ENCODE assay signal across 15 cellular contexts in the genomic region with DNA sequence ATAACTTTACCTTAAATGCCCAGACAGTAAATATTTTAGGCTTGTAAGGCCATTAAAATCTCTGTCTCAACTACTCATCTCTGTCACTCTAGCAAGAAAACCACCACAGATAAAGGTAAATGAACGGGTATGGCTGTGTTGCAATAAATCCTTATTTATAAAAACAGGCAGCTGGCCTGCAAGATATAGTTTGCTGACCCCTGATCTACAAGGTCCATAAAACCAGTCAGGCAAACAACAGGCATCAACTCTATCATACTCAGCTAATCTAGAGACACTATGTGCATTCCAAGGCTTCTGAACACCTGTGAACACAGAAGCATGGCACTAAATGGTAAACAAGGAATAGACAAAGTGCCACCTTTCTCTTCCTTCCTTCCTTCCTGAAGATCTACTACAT. TPM values are rescaled to one million over a fixed set of nuclear protein-coding genes. Genes with fewer than 3 reads are reported as not detected.
DNase-seq lines count a peak whose midpoint lies in the region; ATAC-seq, FAIRE-seq and TF ChIP-seq lines count a peak whose summit lies in the region.
"Had no signal": no experiment of that assay in that cellular context is flagged by ENCODE, and none has a peak within 500 bp of the region (broad histone marks: within the 10 kb centered on the region; RNA-seq: fewer than 3 reads in every experiment).

No MANE protein-coding gene starts in this region.

- H3K9me3 ChIP-seq in hepatocyte (ENCODE audit: low read depth): no peaks in the 10 kb centered on the region
- H3K9me3 ChIP-seq in small intestine (ENCODE audit: control insufficient read depth, low read depth): no peaks in the 10 kb centered on the region

- no peaks in the 10 kb centered on the region for H3K36me3 ChIP-seq in hepatocyte (replicated peaks; ENCODE audit: insufficient read depth, low read depth)
- no peaks in the 10 kb centered on the region for H3K36me3 ChIP-seq in small intestine (ENCODE audit: control insufficient read depth in 2 of 2, insufficient read depth in 2 of 2, low read length in 2 of 2)

- no peak overlapping the region for H2AFZ ChIP-seq in hepatocyte
- H2AFZ ChIP-seq: GM23338 had no signal

- peak; percentile 15 for DNase-seq in HuH-7 (ENCODE audit: low spot score)
- DNase-seq in hepatocyte (ENCODE audit: low spot score): peak; percentile 18
- peak; percentile 51 for DNase-seq in small intestine
- DNase-seq in chondrocyte (ENCODE audit: low spot score): no peak
- no peak for DNase-seq in NCI-H187 (lab: John Stamatoyannopoulos, UW)
- DNase-seq in effector memory CD8-positive, alpha-beta T cell: no peak
- DNase-seq: Calu3; CD4-positive, CD25-positive, alpha-beta regulatory T cell; DMS 273 treated with DMSO at 0.1 percent for 48 hours; H7 had no signal

- no peaks in the 10 kb centered on the region for H3K36me3 Mint-ChIP-seq in chondrocyte (ENCODE audit: low read depth)
- peaks cover 6% of the 10 kb centered on the region for H3K36me3 Mint-ChIP-seq in effector memory CD8-positive, alpha-beta T cell (ENCODE audit: insufficient read depth)

- H3K4me3 ChIP-seq in hepatocyte (no peak overlapping the region), small intestine (ENCODE audit: low read depth in 1 of 2, low read length in 2 of 2) (no peak overlapping the region)
- H3K4me3 ChIP-seq: GM23338 had no signal

- 72% methylated on average over 1 of the region's 1 CpG for WGBS in hepatocyte (ENCODE audit: low lambda C conversion rate, missing lambda C conversion rate)
- WGBS in small intestine, 3 donors: 27 to 65% (median 29%) methylated on average over 1 of the region's 1 CpG

- H3K79me2 ChIP-seq in hepatocyte: peaks cover 85% of the 10 kb centered on the region

- H3K27ac ChIP-seq in C4-2B: peak overlapping the region; percentile 49; the same call in 1 of the 2 replicates
- H3K27ac ChIP-seq in hepatocyte: peak overlapping the region; percentile 9
- H3K27ac ChIP-seq in small intestine (ENCODE audit: low read depth in 1 of 2, low read length in 1 of 2): no peak overlapping the region

- no peak for FAIRE-seq in small intestine (lab: Jason Lieb, UNC)
- FAIRE-seq: A204.1, GM18507 had no signal

- H3K4me3 Mint-ChIP-seq in chondrocyte (ENCODE audit: unreplicated experiment): no peak overlapping the region
- H3K4me3 Mint-ChIP-seq in effector memory CD8-positive, alpha-beta T cell: no peak overlapping the region
- H3K4me3 Mint-ChIP-seq: B cell; CD4-positive, CD25-positive, alpha-beta regulatory T cell; GM23338 had no signal

- TF ChIP-seq CTCF in C4-2B (conservative IDR thresholded peaks at IDR 0.05) (no peak), hepatocyte (IDR thresholded peaks at IDR 0.05; ENCODE audit: poor library complexity) (no peak), chondrocyte (IDR thresholded peaks at IDR 0.05) (no peak)

- H3K27ac Mint-ChIP-seq in chondrocyte (ENCODE audit: unreplicated experiment): no peak overlapping the region
- peak overlapping the region in 1 of 2 donors; percentile 11 for H3K27ac Mint-ChIP-seq in effector memory CD8-positive, alpha-beta T cell
- H3K27ac Mint-ChIP-seq: B cell; CD4-positive, CD25-positive, alpha-beta regulatory T cell; GM23338 had no signal

- no peaks in the 10 kb centered on the region for H3K4me1 Mint-ChIP-seq in chondrocyte (ENCODE audit: low read depth)
- peaks cover 24 to 26% of the 10 kb centered on the region in 2 donors for H3K4me1 Mint-ChIP-seq in effector memory CD8-positive, alpha-beta T cell (ENCODE audit: low read depth in 2 of 2)
- H3K4me1 Mint-ChIP-seq: GM23338 had no signal

- H3K9me2 ChIP-seq in hepatocyte (replicated peaks; ENCODE audit: insufficient read depth): no peaks in the 10 kb centered on the region

- H3K4me2 ChIP-seq in hepatocyte: peak overlapping the region; percentile 36
- H3K4me2 ChIP-seq: GM23338 had no signal

- ATAC-seq in effector memory CD8-positive, alpha-beta T cell (replicated peaks): no peak
- ATAC-seq: GM23338 had no signal

- H3K4me1 ChIP-seq in hepatocyte (ENCODE audit: insufficient read depth): no peaks in the 10 kb centered on the region
- H3K4me1 ChIP-seq in small intestine (ENCODE audit: control insufficient read depth in 2 of 2, insufficient read depth in 1 of 2, low read depth in 1 of 2, low read length in 1 of 2): peaks cover 3 to 4% of the 10 kb centered on the region in 2 donors

- no peaks in the 10 kb centered on the region for H3K9me3 Mint-ChIP-seq in chondrocyte (ENCODE audit: low read depth)
- no peaks in the 10 kb centered on the region for H3K9me3 Mint-ChIP-seq in effector memory CD8-positive, alpha-beta T cell
- H3K9me3 Mint-ChIP-seq: CD4-positive, CD25-positive, alpha-beta regulatory T cell had no signal

- peaks cover 10% of the 10 kb centered on the region for H4K20me1 ChIP-seq in hepatocyte (ENCODE audit: insufficient read depth, poor library complexity, severe bottlenecking)

- H3K27me3 ChIP-seq in hepatocyte: no peaks in the 10 kb centered on the region
- H3K27me3 ChIP-seq in small intestine (ENCODE audit: control insufficient read depth in 2 of 2, insufficient read depth in 2 of 2, low read length in 2 of 2): no peaks in the 10 kb centered on the region

- no peaks in the 10 kb centered on the region for H3K27me3 Mint-ChIP-seq in chondrocyte (ENCODE audit: low read depth)
- H3K27me3 Mint-ChIP-seq in effector memory CD8-positive, alpha-beta T cell: no peaks in the 10 kb centered on the region
- H3K27me3 Mint-ChIP-seq: B cell; CD4-positive, CD25-positive, alpha-beta regulatory T cell had no signal

RNA-seq across cellular contexts. Expression of a gene that starts 9.7 kb away (rescaled TPM):
- total RNA-seq in hepatocyte: 35.5 and 54.0 TPM in 2 replicates
- 25.7 and 36.2 TPM in 2 replicates for polyA plus RNA-seq in hepatocyte
- polyA plus RNA-seq in small intestine: 10 to 100 TPM; 19.5 to 37.2 (median 27.8) TPM
- total RNA-seq in chondrocyte: 35.1 to 40.9 TPM (median 38.7 TPM) in 3 replicates

RNA-seq across cellular contexts. Expression of a gene that starts 19.6 kb away (rescaled TPM):
- 2.8 and 4.5 TPM in 2 replicates for total RNA-seq in hepatocyte
- 2.2 and 3.2 TPM in 2 replicates for polyA plus RNA-seq in hepatocyte
- polyA plus RNA-seq in small intestine: 10 to 100 TPM; 12.5 to 18.3 (median 15.1) TPM
- total RNA-seq in chondrocyte: 5.2 to 5.7 TPM (median 5.4 TPM) in 3 replicates
- total RNA-seq: GM23338 had no signal
- polyA plus RNA-seq: GM23338 had no signal

Comparison
In these comparisons a context has a peak if more than half of its experiments do, and no peak if none do; other contexts are left out.
1. H3K27ac ChIP-seq: peak in C4-2B (single experiment) and hepatocyte (single experiment); none in small intestine (0 of 2).
2. DNase-seq: peak in HuH-7 (single experiment), hepatocyte (single experiment) and small intestine (single experiment); none in chondrocyte (single experiment), NCI-H187 (0 of 2) and effector memory CD8-positive, alpha-beta T cell (0 of 3).